In the genomic region with DNA sequence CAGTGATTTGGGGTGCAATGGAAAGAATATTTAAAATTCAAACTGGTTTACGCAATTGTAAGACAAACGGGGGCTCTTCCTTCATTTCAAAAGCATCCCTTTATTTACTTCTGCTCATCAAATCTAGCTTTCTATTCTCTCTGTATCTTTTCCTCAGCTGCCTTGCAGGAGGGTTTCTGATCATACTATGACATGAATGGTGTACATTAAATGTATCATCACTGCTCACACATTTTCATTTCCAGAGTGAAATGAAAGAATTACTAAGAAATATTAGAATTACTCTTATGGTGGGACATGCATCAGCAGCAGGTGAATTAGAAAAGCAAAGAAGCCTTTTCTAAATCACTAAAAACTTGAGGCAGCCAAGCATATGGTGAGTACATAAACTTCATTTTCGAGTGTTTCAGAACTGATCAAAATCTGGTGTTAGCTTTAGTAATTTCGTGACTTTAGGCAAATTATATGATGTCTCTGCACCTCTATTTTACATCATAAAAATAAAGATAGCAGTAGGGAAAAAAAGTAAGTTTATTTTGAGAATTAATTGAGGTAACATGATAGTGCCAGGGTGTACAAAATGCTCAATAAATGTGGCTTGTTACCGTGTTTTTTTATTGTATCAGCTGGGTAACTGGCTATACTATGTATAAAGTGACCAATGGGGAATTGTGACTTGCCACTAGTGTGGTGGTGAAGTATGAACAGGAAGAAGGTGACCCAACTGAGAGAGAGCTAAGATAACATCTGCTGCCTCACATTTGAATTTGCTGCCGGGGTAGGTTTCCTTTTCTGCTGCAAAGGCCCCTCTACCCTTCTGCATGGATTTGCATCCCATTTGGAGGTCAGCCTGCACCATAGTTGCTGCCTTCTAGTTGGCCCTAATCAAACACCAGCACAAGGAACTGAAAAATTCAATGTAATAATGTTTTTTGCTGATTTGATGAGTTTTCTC, we compare ENCODE assay signal across 12 cellular contexts.
DNase-seq lines count a peak whose midpoint lies in the region; ATAC-seq lines count a peak whose summit lies in the region.
"Had no signal": no experiment of that assay in that cellular context is flagged by ENCODE, and none has a peak within 500 bp of the region (broad histone marks: within the 10 kb centered on the region; RNA-seq: fewer than 3 reads in every experiment).

No MANE protein-coding gene starts in this region.

- ATAC-seq in GM18870 (IDR thresholded peaks at IDR 0.05; ENCODE audit: unreplicated experiment) (peak; percentile 75), GM21390 (IDR thresholded peaks at IDR 0.05; ENCODE audit: unreplicated experiment) (peak; percentile 91), HG03039 (IDR thresholded peaks at IDR 0.05; ENCODE audit: unreplicated experiment) (peak; percentile 80)

- DNase-seq in NCI-H526 treated with DMSO at 0.1 percent for 48 hours (lab: John Stamatoyannopoulos, UW), result peak; percentile 18
- no peak for DNase-seq in retina
- DNase-seq in AG20443 (ENCODE audit: low spot score), result no peak
- no peak for DNase-seq in NCI-H187 treated with DMSO at 0.1 percent for 48 hours (lab: John Stamatoyannopoulos, UW)
- DNase-seq: CD8-positive, alpha-beta memory T cell; NCI-H748 treated with DMSO at 0.1 percent for 48 hours; sigmoid colon; transverse colon; WERI-Rb-1 had no signal
